12 cellular contexts compared by ENCODE assay signal in the genomic region with DNA sequence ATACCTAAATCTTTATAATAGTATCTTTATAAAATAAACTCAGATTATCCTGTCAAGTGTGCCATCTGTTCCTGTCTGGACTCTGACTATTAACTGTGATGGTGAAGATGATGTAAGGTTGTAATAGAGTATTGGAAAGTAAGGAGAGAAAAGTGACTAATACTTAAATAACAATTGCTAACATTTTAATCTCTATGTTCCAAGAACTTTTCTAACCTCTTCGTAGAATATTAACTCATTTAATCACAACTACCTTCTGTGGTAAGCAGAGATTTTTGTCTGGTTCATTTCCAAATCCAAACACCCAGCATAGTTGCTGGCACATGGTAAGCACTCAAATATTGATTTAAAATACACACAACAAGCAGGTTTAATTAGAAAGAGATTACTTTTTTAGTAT. TPM values are rescaled to one million over a fixed set of nuclear protein-coding genes. Genes with fewer than 3 reads are reported as not detected.
A peak's percentile ranks its signal among the peaks of the same experiment; 100 is the strongest.
DNase-seq lines count a peak whose midpoint lies in the region; ATAC-seq and TF ChIP-seq lines count a peak whose summit lies in the region.
"Had no signal": no experiment of that assay in that cellular context is flagged by ENCODE, and none has a peak within 500 bp of the region (broad histone marks: within the 10 kb centered on the region; RNA-seq: fewer than 3 reads in every experiment).

No MANE protein-coding gene starts in this region.

- H4K20me1 ChIP-seq in SU-DHL-6 (ENCODE audit: low read depth, low read length): peaks cover 4% of the 10 kb centered on the region; the same call in 1 of the 2 replicates

- no peaks in the 10 kb centered on the region for H3K27me3 ChIP-seq in SU-DHL-6 (ENCODE audit: low read length)
- H3K27me3 ChIP-seq in iPS-18a (ENCODE audit: control insufficient read depth, insufficient read depth, low read length): no peaks in the 10 kb centered on the region
- H3K27me3 ChIP-seq in brain microvascular endothelial cell (replicated peaks): no peaks in the 10 kb centered on the region

- H2AFZ ChIP-seq in SU-DHL-6 (ENCODE audit: low read depth, low read length, severe bottlenecking): no peak overlapping the region

- H3F3A ChIP-seq in SU-DHL-6 (ENCODE audit: insufficient read depth): peaks cover 4% of the 10 kb centered on the region; the same call in 1 of the 2 replicates

- intact Hi-C loops in mucosa of descending colon (cut with DNase I, micrococcal nuclease): no loop called here

- peaks cover 71% of the 10 kb centered on the region for H3K79me2 ChIP-seq in SU-DHL-6 (ENCODE audit: insufficient read depth, low read length)

- no peaks in the 10 kb centered on the region for H3K9me3 Mint-ChIP-seq in activated naive CD4-positive, alpha-beta T cell treated with anti-CD3 and anti-CD28 coated beads, Interleukin-2, amount 10 ng/mL, durations not matched to agents 7 days and 5 days
- H3K9me3 Mint-ChIP-seq in type B pancreatic cell: no peaks in the 10 kb centered on the region

- H3K9me2 ChIP-seq in SU-DHL-6 (replicated peaks; ENCODE audit: insufficient read depth, low read length): no peaks in the 10 kb centered on the region

- DNase-seq in activated naive CD4-positive, alpha-beta T cell treated with anti-CD3 and anti-CD28 coated beads, Interleukin-2, amount 10 ng/mL, durations not matched to agents 7 days and 5 days: no peak
- DNase-seq in activated naive CD4-positive, alpha-beta T cell treated with anti-CD3 and anti-CD28 coated beads, Interleukin-2, amount 50 U/mL, for 16 hours: no peak
- DNase-seq in type B pancreatic cell (ENCODE audit: extremely low spot score, unreplicated experiment): no peak
- DNase-seq in mucosa of descending colon: no peak
- DNase-seq in brain microvascular endothelial cell: no peak
- DNase-seq: amygdala; NCI-H2227 treated with DMSO at 0.1 percent for 48 hours; stimulated activated CD4-positive, alpha-beta T cell treated with anti-CD3 and anti-CD28 coated beads, Interleukin-15, amount 100 ng/mL, for 24 hours; stimulated activated naive CD4-positive, alpha-beta T cell had no signal

- CTCF ChIA-PET in activated naive CD4-positive, alpha-beta T cell treated with anti-CD3 and anti-CD28 coated beads, Interleukin-2, amount 10 ng/mL, durations not matched to agents 7 days and 5 days (lab: Charles Lee): interaction anchor here (1.0 kb wide), 1 partner anchor 39 kb away, joined by 4 read pairs; no protein-coding TSS in a partner anchor

- no peaks in the 10 kb centered on the region for H3K36me3 ChIP-seq in SU-DHL-6 (ENCODE audit: low read length)
- peaks cover 10% of the 10 kb centered on the region for H3K36me3 ChIP-seq in iPS-18a (ENCODE audit: control insufficient read depth, low read depth, low read length)
- no peaks in the 10 kb centered on the region for H3K36me3 ChIP-seq in mucosa of descending colon (ENCODE audit: low read depth)
- no peaks in the 10 kb centered on the region for H3K36me3 ChIP-seq in brain microvascular endothelial cell (replicated peaks)

- H3K27me3 Mint-ChIP-seq in activated naive CD4-positive, alpha-beta T cell treated with anti-CD3 and anti-CD28 coated beads, Interleukin-2, amount 10 ng/mL, durations not matched to agents 7 days and 5 days: peaks cover under 1% of the 10 kb centered on the region
- no peaks in the 10 kb centered on the region for H3K27me3 Mint-ChIP-seq in type B pancreatic cell

- H3K4me1 Mint-ChIP-seq in activated naive CD4-positive, alpha-beta T cell treated with anti-CD3 and anti-CD28 coated beads, Interleukin-2, amount 10 ng/mL, durations not matched to agents 7 days and 5 days: peaks cover 48% of the 10 kb centered on the region
- H3K4me1 Mint-ChIP-seq in type B pancreatic cell (ENCODE audit: unreplicated experiment): peaks cover 31% of the 10 kb centered on the region

- H3K36me3 Mint-ChIP-seq in activated naive CD4-positive, alpha-beta T cell treated with anti-CD3 and anti-CD28 coated beads, Interleukin-2, amount 10 ng/mL, durations not matched to agents 7 days and 5 days: peaks cover 28% of the 10 kb centered on the region
- H3K36me3 Mint-ChIP-seq in type B pancreatic cell: peaks cover 18% of the 10 kb centered on the region

- no peaks in the 10 kb centered on the region for H3K9me3 ChIP-seq in SU-DHL-6 (ENCODE audit: insufficient read depth, low read length)
- no peaks in the 10 kb centered on the region for H3K9me3 ChIP-seq in iPS-18a (ENCODE audit: control insufficient read depth, low read depth, low read length)
- no peaks in the 10 kb centered on the region for H3K9me3 ChIP-seq in mucosa of descending colon

- no peak overlapping the region for H3K27ac Mint-ChIP-seq in activated naive CD4-positive, alpha-beta T cell treated with anti-CD3 and anti-CD28 coated beads, Interleukin-2, amount 10 ng/mL, durations not matched to agents 7 days and 5 days
- peak overlapping the region; percentile 13 for H3K27ac Mint-ChIP-seq in type B pancreatic cell

- H3K4me3 ChIP-seq in SU-DHL-6 (ENCODE audit: insufficient read depth, low read length, poor library complexity, severe bottlenecking) (peak overlapping the region; percentile 8), iPS-18a (ENCODE audit: low read length) (peak overlapping the region; percentile 100), mucosa of descending colon (no peak overlapping the region), brain microvascular endothelial cell (ENCODE audit: low read depth, low read length) (no peak overlapping the region)

- H3K4me1 ChIP-seq in iPS-18a (ENCODE audit: control insufficient read depth, low read depth, low read length): peaks cover 7% of the 10 kb centered on the region
- peaks cover 14% of the 10 kb centered on the region for H3K4me1 ChIP-seq in mucosa of descending colon (ENCODE audit: low read depth)

- in situ Hi-C loops in brain microvascular endothelial cell (cut with HindIII; ENCODE audit: low pct_ligation_motif_present, low sequenced_read_pairs): no loop called here

- TF ChIP-seq CTCF in SU-DHL-6 (IDR thresholded peaks at IDR 0.05; ENCODE audit: insufficient read depth, low read length, poor library complexity, severe bottlenecking) (no peak), type B pancreatic cell (conservative IDR thresholded peaks at IDR 0.05) (no peak), mucosa of descending colon (IDR thresholded peaks at IDR 0.05) (no peak), brain microvascular endothelial cell (IDR thresholded peaks at IDR 0.05; ENCODE audit: low read depth, low read length, missing control alignments) (no peak)

- H3K9ac ChIP-seq in SU-DHL-6 (ENCODE audit: low read length): peak overlapping the region; percentile 90; the same call in 1 of the 2 replicates
- no peak overlapping the region for H3K9ac ChIP-seq in iPS-18a (ENCODE audit: low read length)

- H3K4me3 Mint-ChIP-seq in activated naive CD4-positive, alpha-beta T cell treated with anti-CD3 and anti-CD28 coated beads, Interleukin-2, amount 10 ng/mL, durations not matched to agents 7 days and 5 days: peak overlapping the region; percentile 85
- peak overlapping the region; percentile 95 for H3K4me3 Mint-ChIP-seq in type B pancreatic cell

- H3K4me2 ChIP-seq in SU-DHL-6 (ENCODE audit: low read depth, low read length, poor library complexity, severe bottlenecking): peak overlapping the region; percentile 77

- ATAC-seq in mucosa of descending colon: no peak
- ATAC-seq in HG03432 (IDR thresholded peaks at IDR 0.05; ENCODE audit: unreplicated experiment): no peak

- H3K27ac ChIP-seq in SU-DHL-6 (ENCODE audit: low read depth, low read length) (no peak overlapping the region), iPS-18a (ENCODE audit: low read length) (no peak overlapping the region), brain microvascular endothelial cell (no peak overlapping the region)

RNA-seq across cellular contexts. Expression of a gene that starts 2.5 kb away (rescaled TPM):
- total RNA-seq in type B pancreatic cell (ENCODE audit: low replicate concordance) (46.7 and 52.3 TPM in 2 replicates), mucosa of descending colon (10 to 100 TPM; 36.0 to 43.6 (median 38.7) TPM)

Comparison
In these comparisons a context has a peak if more than half of its experiments do, and no peak if none do; other contexts are left out.
1. H3K4me3 ChIP-seq: peak in SU-DHL-6 (single experiment) and iPS-18a (single experiment); none in mucosa of descending colon (single experiment) and brain microvascular endothelial cell (single experiment).